In the genomic region with DNA sequence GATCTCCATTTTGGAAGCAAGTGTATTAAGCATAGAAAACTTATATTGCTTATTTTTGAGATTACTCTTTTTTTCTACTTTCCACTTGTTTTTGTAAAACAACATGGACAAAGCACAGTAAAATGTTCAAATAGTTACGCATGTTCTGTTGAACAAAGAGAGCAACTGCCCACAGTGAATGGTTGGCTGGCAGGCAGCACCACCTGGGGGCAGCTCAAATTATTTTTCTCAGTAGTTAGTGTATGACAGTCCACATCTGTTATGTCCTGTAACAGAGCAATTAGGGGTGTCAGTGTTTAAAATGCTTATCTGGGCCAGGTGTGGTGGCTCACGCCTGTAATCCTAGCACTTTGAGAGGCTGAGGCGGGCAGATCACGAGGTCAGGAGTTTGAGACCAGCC, we compare ENCODE assay signal across 10 cellular contexts. TPM values are rescaled to one million over a fixed set of nuclear protein-coding genes. Genes with fewer than 3 reads are reported as not detected.
DNase-seq lines count a peak whose midpoint lies in the region; ATAC-seq and TF ChIP-seq lines count a peak whose summit lies in the region.
"Had no signal": no experiment of that assay in that cellular context is flagged by ENCODE, and none has a peak within 500 bp of the region (broad histone marks: within the 10 kb centered on the region; RNA-seq: fewer than 3 reads in every experiment).

No MANE protein-coding gene starts in this region.

- H3K9ac ChIP-seq in neural progenitor cell: no peak overlapping the region

- H3K27me3 ChIP-seq in DOHH2 (ENCODE audit: control insufficient read depth, low read length): peaks cover 7% of the 10 kb centered on the region
- H3K27me3 ChIP-seq in dorsolateral prefrontal cortex: no peaks in the 10 kb centered on the region
- H3K27me3 ChIP-seq in neural progenitor cell: no peaks in the 10 kb centered on the region
- H3K27me3 ChIP-seq in aorta (ENCODE audit: control insufficient read depth in 1 of 2, insufficient read depth in 2 of 2, low read length in 1 of 2): no peaks in the 10 kb centered on the region

- DNase-seq in NAMALWA (ENCODE audit: low spot score): peak; percentile 37
- peak in 1 of 10 donors; percentile 62 for DNase-seq in dorsolateral prefrontal cortex
- no peak for DNase-seq in neural progenitor cell (ENCODE audit: low spot score)
- DNase-seq in aorta: no peak
- no peak for DNase-seq in NCI-H2196 (lab: John Stamatoyannopoulos, UW; ENCODE audit: unreplicated experiment)
- DNase-seq: activated naive CD8-positive, alpha-beta T cell treated with anti-CD3 and anti-CD28 coated beads, Interleukin-2, amount 10 ng/mL, durations not matched to agents 7 days and 5 days had no signal

- no peak overlapping the region for H3K4me2 ChIP-seq in DOHH2 (ENCODE audit: low read length)
- no peak overlapping the region for H3K4me2 ChIP-seq in neural progenitor cell

- 76 to 86% methylated on average over 4 of the region's 4 CpGs for WGBS in aorta, 2 donors

- H3K9me3 Mint-ChIP-seq in neural progenitor cell: peaks cover 10% of the 10 kb centered on the region

- H3K27me3 Mint-ChIP-seq in neural progenitor cell (ENCODE audit: insufficient read depth, low read depth): peaks cover 7% of the 10 kb centered on the region

- H3K79me2 ChIP-seq in DOHH2 (ENCODE audit: control insufficient read depth, low read length) (no peaks in the 10 kb centered on the region), neural progenitor cell (ENCODE audit: low read depth) (no peaks in the 10 kb centered on the region)

- no peaks in the 10 kb centered on the region for H4K20me1 ChIP-seq in DOHH2 (ENCODE audit: control insufficient read depth, insufficient read depth, low read depth, low read length)
- no peaks in the 10 kb centered on the region for H4K20me1 ChIP-seq in neural progenitor cell (ENCODE audit: low read depth)

- H3K36me3 ChIP-seq in DOHH2 (ENCODE audit: control insufficient read depth, low read length) (no peaks in the 10 kb centered on the region), neural progenitor cell (no peaks in the 10 kb centered on the region), aorta (ENCODE audit: control insufficient read depth in 1 of 2, insufficient read depth in 2 of 2, low read length in 1 of 2) (no peaks in the 10 kb centered on the region)

- ATAC-seq in aorta (ENCODE audit: low FRiP score) (no peak), GM18511 (IDR thresholded peaks at IDR 0.05; ENCODE audit: unreplicated experiment) (no peak), GM21360 (IDR thresholded peaks at IDR 0.05; ENCODE audit: unreplicated experiment) (no peak)

- H3K27ac ChIP-seq in DOHH2 (ENCODE audit: low read depth, low read length) (no peak overlapping the region), dorsolateral prefrontal cortex (no peak overlapping the region), neural progenitor cell (no peak overlapping the region), aorta (ENCODE audit: low read depth in 1 of 2, low read length in 2 of 2) (no peak overlapping the region)
- H3K27ac ChIP-seq: skin epidermis had no signal

- H3K36me3 Mint-ChIP-seq in neural progenitor cell: no peaks in the 10 kb centered on the region
- H3K36me3 Mint-ChIP-seq: activated naive CD8-positive, alpha-beta T cell treated with anti-CD3 and anti-CD28 coated beads, Interleukin-2, amount 10 ng/mL, durations not matched to agents 7 days and 5 days had no signal

- H3K4me1 ChIP-seq in DOHH2 (ENCODE audit: control insufficient read depth, low read length): no peaks in the 10 kb centered on the region
- peaks cover 15% of the 10 kb centered on the region for H3K4me1 ChIP-seq in neural progenitor cell
- H3K4me1 ChIP-seq in aorta (ENCODE audit: control insufficient read depth in 1 of 2, insufficient read depth in 2 of 2, low read length in 2 of 2): no peaks in the 10 kb centered on the region

- TF ChIP-seq CTCF in DOHH2 (IDR thresholded peaks at IDR 0.05; ENCODE audit: low read depth, low read length, poor library complexity, severe bottlenecking) (peak; percentile 39), dorsolateral prefrontal cortex (IDR thresholded peaks at IDR 0.05 in 54 of 56, conservative IDR thresholded peaks at IDR 0.05 in 2 of 56; ENCODE audit: low read depth in 1 of 56, partially characterized antibody in 56 of 56) (peak in 45 of 56 donors; percentile 17 to 61 (median 39)), neural progenitor cell (IDR thresholded peaks at IDR 0.05) (peak; percentile 30)

- H3F3A ChIP-seq in DOHH2 (ENCODE audit: control insufficient read depth, insufficient read depth) (no peaks in the 10 kb centered on the region), neural progenitor cell (ENCODE audit: low read depth) (peaks cover 6% of the 10 kb centered on the region)

- H3K9me3 ChIP-seq in DOHH2 (ENCODE audit: control insufficient read depth, insufficient read depth, low read length): no peaks in the 10 kb centered on the region
- H3K9me3 ChIP-seq in neural progenitor cell (ENCODE audit: low read depth): peaks cover 5% of the 10 kb centered on the region
- H3K9me3 ChIP-seq in aorta (ENCODE audit: control insufficient read depth, low read length): no peaks in the 10 kb centered on the region

- H3K9me2 ChIP-seq in DOHH2 (replicated peaks; ENCODE audit: control insufficient read depth, low read length): no peaks in the 10 kb centered on the region

- no peak overlapping the region for H3K27ac Mint-ChIP-seq in neural progenitor cell
- H3K27ac Mint-ChIP-seq: activated naive CD8-positive, alpha-beta T cell treated with anti-CD3 and anti-CD28 coated beads, Interleukin-2, amount 10 ng/mL, durations not matched to agents 7 days and 5 days had no signal

- intact Hi-C loops in dorsolateral prefrontal cortex (cut with DNase I): no loop called here
- intact Hi-C loops in aorta (cut with DNase I): loop anchor here (10.0 kb wide), 1 partner anchor 236 kb away; no protein-coding TSS in a partner anchor

- H3K4me3 ChIP-seq in DOHH2 (ENCODE audit: low read length): no peak overlapping the region
- H3K4me3 ChIP-seq in dorsolateral prefrontal cortex: no peak overlapping the region
- no peak overlapping the region for H3K4me3 ChIP-seq in neural progenitor cell
- H3K4me3 ChIP-seq in aorta (ENCODE audit: low read length in 2 of 2): no peak overlapping the region
- H3K4me3 ChIP-seq: skin epidermis had no signal

- H3K4me3 Mint-ChIP-seq in neural progenitor cell: no peak overlapping the region
- H3K4me3 Mint-ChIP-seq: activated naive CD8-positive, alpha-beta T cell treated with anti-CD3 and anti-CD28 coated beads, Interleukin-2, amount 10 ng/mL, durations not matched to agents 7 days and 5 days had no signal

- H3K4me1 Mint-ChIP-seq in neural progenitor cell: peaks cover 18% of the 10 kb centered on the region
- H3K4me1 Mint-ChIP-seq: activated naive CD8-positive, alpha-beta T cell treated with anti-CD3 and anti-CD28 coated beads, Interleukin-2, amount 10 ng/mL, durations not matched to agents 7 days and 5 days had no signal

- H2AFZ ChIP-seq in neural progenitor cell (replicated peaks): no peak overlapping the region

RNA-seq across cellular contexts. Expression of gene CACUL1, which starts 46.1 kb away (rescaled TPM):
- 10 to 100 TPM; 35.3 to 76.5 (median 52.9) TPM for total RNA-seq in dorsolateral prefrontal cortex
- total RNA-seq in neural progenitor cell (ENCODE audit: low replicate concordance): 28.3 and 38.8 TPM in 2 replicates
- 10 to 100 TPM; 39.2 to 48.7 TPM for total RNA-seq in aorta
- polyA plus RNA-seq in aorta: 1 to 10 TPM; 5.3 to 8.5 TPM

Comparison
In these comparisons a context has a peak if more than half of its experiments do, and no peak if none do; other contexts are left out.
1. intact Hi-C loops: an anchor here in aorta (10.0 kb wide); none called in dorsolateral prefrontal cortex.